2 cellular contexts compared by ENCODE assay signal in genomic region chr3:87233805-87234204, GRCh38.
TF ChIP-seq lines count a peak whose summit lies in the region.

No MANE protein-coding gene starts in this region.

TF ChIP-seq in GM23338, 12 proteins besides CTCF, POLR2A, EP300 and RAD21:
- TF ChIP-seq, protein P1, sequence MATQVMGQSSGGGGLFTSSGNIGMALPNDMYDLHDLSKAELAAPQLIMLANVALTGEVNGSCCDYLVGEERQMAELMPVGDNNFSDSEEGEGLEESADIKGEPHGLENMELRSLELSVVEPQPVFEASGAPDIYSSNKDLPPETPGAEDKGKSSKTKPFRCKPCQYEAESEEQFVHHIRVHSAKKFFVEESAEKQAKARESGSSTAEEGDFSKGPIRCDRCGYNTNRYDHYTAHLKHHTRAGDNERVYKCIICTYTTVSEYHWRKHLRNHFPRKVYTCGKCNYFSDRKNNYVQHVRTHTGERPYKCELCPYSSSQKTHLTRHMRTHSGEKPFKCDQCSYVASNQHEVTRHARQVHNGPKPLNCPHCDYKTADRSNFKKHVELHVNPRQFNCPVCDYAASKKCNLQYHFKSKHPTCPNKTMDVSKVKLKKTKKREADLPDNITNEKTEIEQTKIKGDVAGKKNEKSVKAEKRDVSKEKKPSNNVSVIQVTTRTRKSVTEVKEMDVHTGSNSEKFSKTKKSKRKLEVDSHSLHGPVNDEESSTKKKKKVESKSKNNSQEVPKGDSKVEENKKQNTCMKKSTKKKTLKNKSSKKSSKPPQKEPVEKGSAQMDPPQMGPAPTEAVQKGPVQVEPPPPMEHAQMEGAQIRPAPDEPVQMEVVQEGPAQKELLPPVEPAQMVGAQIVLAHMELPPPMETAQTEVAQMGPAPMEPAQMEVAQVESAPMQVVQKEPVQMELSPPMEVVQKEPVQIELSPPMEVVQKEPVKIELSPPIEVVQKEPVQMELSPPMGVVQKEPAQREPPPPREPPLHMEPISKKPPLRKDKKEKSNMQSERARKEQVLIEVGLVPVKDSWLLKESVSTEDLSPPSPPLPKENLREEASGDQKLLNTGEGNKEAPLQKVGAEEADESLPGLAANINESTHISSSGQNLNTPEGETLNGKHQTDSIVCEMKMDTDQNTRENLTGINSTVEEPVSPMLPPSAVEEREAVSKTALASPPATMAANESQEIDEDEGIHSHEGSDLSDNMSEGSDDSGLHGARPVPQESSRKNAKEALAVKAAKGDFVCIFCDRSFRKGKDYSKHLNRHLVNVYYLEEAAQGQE (IDR thresholded peaks at IDR 0.05; ENCODE audit: unreplicated experiment) = no peak
- TF ChIP-seq JUNB (IDR thresholded peaks at IDR 0.05; ENCODE audit: unreplicated experiment) (no peak), CREB1 (CRISPR knock-in tag; IDR thresholded peaks at IDR 0.05; ENCODE audit: low read depth) (no peak), ZNF114 (CRISPR knock-in tag; IDR thresholded peaks at IDR 0.05) (no peak), POLR2AphosphoS5 (IDR thresholded peaks at IDR 0.05; ENCODE audit: low read depth) (no peak), ZNF462 (CRISPR knock-in tag; IDR thresholded peaks at IDR 0.05) (no peak), ETS1 (IDR thresholded peaks at IDR 0.05) (no peak), EZH2 (IDR thresholded peaks at IDR 0.05; ENCODE audit: low read depth, unreplicated experiment) (no peak), ZNF331 (CRISPR knock-in tag; IDR thresholded peaks at IDR 0.05; ENCODE audit: low read depth) (no peak), NANOG (IDR thresholded peaks at IDR 0.05; ENCODE audit: borderline replicate concordance) (no peak), EZH2phosphoT487 (IDR thresholded peaks at IDR 0.05; ENCODE audit: unreplicated experiment) (no peak), STAT1 (IDR thresholded peaks at IDR 0.05; ENCODE audit: unreplicated experiment) (no peak)

TF ChIP-seq in H1, 55 proteins besides CTCF, POLR2A, EP300 and RAD21:
- no peak for TF ChIP-seq FOSL1 (IDR thresholded peaks at IDR 0.05; ENCODE audit: insufficient read depth, low read depth, low read length)
- TF ChIP-seq GABPA (IDR thresholded peaks at IDR 0.05; ENCODE audit: borderline replicate concordance, insufficient read depth, low read length) = no peak
- TF ChIP-seq PHF8 (conservative IDR thresholded peaks at IDR 0.05; ENCODE audit: low read depth, low read length) = no peak
- no peak for TF ChIP-seq TAF7 (optimal IDR thresholded peaks at IDR 0.05; ENCODE audit: borderline replicate concordance, low read depth, low read length)
- no peak for TF ChIP-seq KDM5A (IDR thresholded peaks at IDR 0.05; ENCODE audit: low read length)
- no peak for TF ChIP-seq SIN3A (conservative IDR thresholded peaks at IDR 0.05 in 1 of 2, IDR thresholded peaks at IDR 0.05 in 1 of 2; ENCODE audit: low read depth in 1 of 2, low read length in 2 of 2)
- TF ChIP-seq E2F6 (IDR thresholded peaks at IDR 0.05) = no peak
- TF ChIP-seq ASH2L (IDR thresholded peaks at IDR 0.05; ENCODE audit: low read length) = no peak
- TF ChIP-seq NRF1 (IDR thresholded peaks at IDR 0.05; ENCODE audit: low read depth, low read length) = no peak
- no peak for TF ChIP-seq RBBP5 (IDR thresholded peaks at IDR 0.05; ENCODE audit: borderline replicate concordance, low read depth, low read length)
- TF ChIP-seq SP2 (IDR thresholded peaks at IDR 0.05; ENCODE audit: low read length) = no peak
- no peak for TF ChIP-seq RXRA (IDR thresholded peaks at IDR 0.05; ENCODE audit: insufficient read depth, low read depth, low read length)
- no peak for TF ChIP-seq CBX8 (IDR thresholded peaks at IDR 0.05; ENCODE audit: borderline replicate concordance, low read depth, low read length)
- no peak for TF ChIP-seq POLR2AphosphoS5 (IDR thresholded peaks at IDR 0.05; ENCODE audit: low read depth, low read length)
- TF ChIP-seq CREB1 (IDR thresholded peaks at IDR 0.05) = no peak
- no peak for TF ChIP-seq MAFK (IDR thresholded peaks at IDR 0.05; ENCODE audit: low read depth, low read length)
- no peak for TF ChIP-seq ATF2 (IDR thresholded peaks at IDR 0.05; ENCODE audit: low read length)
- no peak for TF ChIP-seq BRCA1 (IDR thresholded peaks at IDR 0.05; ENCODE audit: low read depth, low read length)
- TF ChIP-seq YY1 (IDR thresholded peaks at IDR 0.05; ENCODE audit: low read depth, low read length) = no peak
